ENCODE assay signal across 27 cellular contexts in the genomic region with DNA sequence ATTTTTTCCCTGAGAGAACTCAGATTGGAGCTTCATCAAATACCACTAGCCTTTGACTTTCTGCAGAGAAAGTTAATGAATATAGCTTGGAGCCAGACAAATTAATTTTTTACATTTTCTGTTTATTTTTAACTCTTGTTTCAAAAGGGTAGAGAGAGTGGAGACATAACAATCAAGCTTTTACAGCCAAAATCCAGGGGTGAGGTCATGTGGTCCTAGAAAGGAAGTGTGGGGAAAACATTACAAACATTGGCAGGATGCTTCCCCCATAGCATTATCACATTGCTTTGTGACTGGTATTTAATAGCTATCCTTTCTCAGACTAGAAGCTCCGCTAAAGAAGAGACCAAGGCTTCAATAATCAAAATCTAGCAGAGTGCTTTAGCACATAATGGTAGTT. TPM values are rescaled to one million over a fixed set of nuclear protein-coding genes. Genes with fewer than 3 reads are reported as not detected.
A peak's percentile ranks its signal among the peaks of the same experiment; 100 is the strongest.
DNase-seq lines count a peak whose midpoint lies in the region; ATAC-seq, FAIRE-seq and TF ChIP-seq lines count a peak whose summit lies in the region.
"Had no signal": no experiment of that assay in that cellular context is flagged by ENCODE, and none has a peak within 500 bp of the region (broad histone marks: within the 10 kb centered on the region; RNA-seq: fewer than 3 reads in every experiment).

No MANE protein-coding gene starts in this region.

- no peaks in the 10 kb centered on the region for H3K9me3 ChIP-seq in PC-3 (ENCODE audit: low read length)
- H3K9me3 ChIP-seq: lower lobe of right lung, right lobe of liver, SJCRH30 had no signal

- H3K9me3 Mint-ChIP-seq in GM23338 (peaks cover 19% of the 10 kb centered on the region), chondrocyte (ENCODE audit: low read depth) (peaks cover 4% of the 10 kb centered on the region)
- H3K9me3 Mint-ChIP-seq: central memory CD8-positive, alpha-beta T cell; stimulated activated effector memory CD8-positive, alpha-beta T cell treated with anti-CD3 and anti-CD28 coated beads, Interleukin-12 subunit alpha, Interleukin-12 subunit beta, amount 100 ng/mL, for 72 hours had no signal

- H3K27me3 ChIP-seq in GM23338 (ENCODE audit: insufficient read depth) (no peaks in the 10 kb centered on the region), PC-3 (ENCODE audit: low read length) (no peaks in the 10 kb centered on the region)
- H3K27me3 ChIP-seq: right lobe of liver, SJCRH30, upper lobe of left lung had no signal

- DNase-seq in Daoy (ENCODE audit: low read depth) (peak; percentile 22), GM23338 (ENCODE audit: low spot score) (no peak), chondrocyte (ENCODE audit: low spot score) (no peak), lung microvascular endothelial cell (ENCODE audit: low read depth in 2 of 2) (peak; percentile 43 to 55), H54 (ENCODE audit: insufficient read length, low spot score) (no peak), NOMO-1 (lab: John Stamatoyannopoulos, UW; ENCODE audit: unreplicated experiment in 2 of 2) (no peak), PC-3 (no peak)
- DNase-seq: activated B cell treated with CpG ODN at 0.5 μM for 24 hours; activated CD4-positive, alpha-beta T cell treated with anti-CD3 and anti-CD28 coated beads, Interleukin-2, amount 50 U/mL, for 1 hour; activated T-cell treated with anti-CD3 and anti-CD28 coated beads, Interleukin-2, amount 50 U/mL, for 4 hours; COR-L47; dorsolateral prefrontal cortex; H7; lower lobe of right lung; NCI-H1694; NCI-H69; posterior cingulate gyrus; right lobe of liver; SJCRH30; stimulated activated CD4-positive, alpha-beta T cell treated with anti-CD3 and anti-CD28 coated beads, Interleukin-4, amount 100 ng/mL, for 24 hours; substantia nigra; upper lobe of left lung had no signal

- H3K79me2 ChIP-seq in GM23338 (replicated peaks; ENCODE audit: insufficient read depth) (no peaks in the 10 kb centered on the region), PC-3 (ENCODE audit: low read length) (no peaks in the 10 kb centered on the region)

- H3K27ac ChIP-seq in GM23338 (ENCODE audit: low read depth) (no peak overlapping the region), PC-3 (ENCODE audit: low read length) (no peak overlapping the region)
- H3K27ac ChIP-seq: dorsolateral prefrontal cortex, HL-60, lower lobe of right lung, right lobe of liver, SJCRH30, upper lobe of left lung had no signal

- H3K9ac ChIP-seq in PC-3 (ENCODE audit: low read length): no peak overlapping the region

- ATAC-seq in GM23338 (no peak), HG03571 (IDR thresholded peaks at IDR 0.05; ENCODE audit: unreplicated experiment) (no peak), PC-3 (no peak)
- ATAC-seq: activated T-cell treated with anti-CD3 and anti-CD28 coated beads, Interleukin-2, amount 50 U/mL, for 4 hours; HepG2; lower lobe of right lung; right lobe of liver; stimulated activated effector memory CD8-positive, alpha-beta T cell treated with anti-CD3 and anti-CD28 coated beads, Interleukin-12 subunit alpha, Interleukin-12 subunit beta, amount 100 ng/mL, for 72 hours had no signal

- BruUV-seq in PC-3 (replicated peaks; lab: Mats Ljungman, UMichigan): no TSS peak

- H3K4me1 Mint-ChIP-seq in GM23338 (peaks cover 2% of the 10 kb centered on the region; the same call in 1 of the 3 replicates), chondrocyte (ENCODE audit: low read depth) (peaks cover 56% of the 10 kb centered on the region)
- H3K4me1 Mint-ChIP-seq: activated B cell treated with CpG ODN at 0.5 μM for 24 hours; central memory CD8-positive, alpha-beta T cell; stimulated activated effector memory CD8-positive, alpha-beta T cell treated with anti-CD3 and anti-CD28 coated beads, Interleukin-12 subunit alpha, Interleukin-12 subunit beta, amount 100 ng/mL, for 72 hours had no signal

- CTCF ChIA-PET in PC-3 (lab: Charles Lee): interaction anchor here (0.9 kb wide), 1 partner anchor 48 kb away, joined by 5 read pairs; no protein-coding TSS in a partner anchor

- no peaks in the 10 kb centered on the region for H3K36me3 ChIP-seq in GM23338 (ENCODE audit: insufficient read depth)
- H3K36me3 ChIP-seq in PC-3 (ENCODE audit: low read depth, low read length): no peaks in the 10 kb centered on the region
- H3K36me3 ChIP-seq: lower lobe of right lung, right lobe of liver, SJCRH30, upper lobe of left lung had no signal

- H3K36me3 Mint-ChIP-seq in GM23338 (ENCODE audit: low read depth) (peaks cover 12% of the 10 kb centered on the region), chondrocyte (ENCODE audit: low read depth) (peaks cover 1% of the 10 kb centered on the region)
- H3K36me3 Mint-ChIP-seq: stimulated activated effector memory CD8-positive, alpha-beta T cell treated with anti-CD3 and anti-CD28 coated beads, Interleukin-12 subunit alpha, Interleukin-12 subunit beta, amount 100 ng/mL, for 72 hours had no signal

- H3K4me3 ChIP-seq in GM23338 (no peak overlapping the region), PC-3 (ENCODE audit: low read length) (no peak overlapping the region)
- H3K4me3 ChIP-seq: dorsolateral prefrontal cortex, lower lobe of right lung, right lobe of liver, SJCRH30, upper lobe of left lung had no signal

- no peak for FAIRE-seq in H54 (lab: Jason Lieb, UNC)
- FAIRE-seq: HepG2 had no signal

- POLR2A ChIA-PET in PC-3 (lab: Charles Lee; ENCODE audit: unreplicated experiment): interaction anchor here (0.5 kb wide), 1 partner anchor 77 kb away, joined by 3 read pairs; no protein-coding TSS in a partner anchor

- no peaks in the 10 kb centered on the region for H3K9me2 ChIP-seq in GM23338 (ENCODE audit: insufficient read depth)
- no peaks in the 10 kb centered on the region for H3K9me2 ChIP-seq in PC-3 (replicated peaks; ENCODE audit: low read length)

- H3K4me3 Mint-ChIP-seq in GM23338 (no peak overlapping the region), chondrocyte (ENCODE audit: unreplicated experiment) (no peak overlapping the region)
- H3K4me3 Mint-ChIP-seq: activated B cell treated with CpG ODN at 0.5 μM for 24 hours; activated T-cell treated with anti-CD3 and anti-CD28 coated beads, Interleukin-2, amount 50 U/mL, for 4 hours; central memory CD8-positive, alpha-beta T cell; stimulated activated effector memory CD8-positive, alpha-beta T cell treated with anti-CD3 and anti-CD28 coated beads, Interleukin-12 subunit alpha, Interleukin-12 subunit beta, amount 100 ng/mL, for 72 hours had no signal

- H3K4me2 ChIP-seq in GM23338 (no peak overlapping the region), PC-3 (ENCODE audit: low read length) (no peak overlapping the region)

- H3K4me1 ChIP-seq in GM23338 (ENCODE audit: insufficient read depth) (peaks cover 3% of the 10 kb centered on the region; the same call in 1 of the 2 replicates), PC-3 (ENCODE audit: insufficient read depth, low read length) (peaks cover 53% of the 10 kb centered on the region)

- TF ChIP-seq CTCF in GM23338 (conservative IDR thresholded peaks at IDR 0.05; ENCODE audit: low read depth in 2 of 2): no peak
- no peak for TF ChIP-seq CTCF in chondrocyte (IDR thresholded peaks at IDR 0.05)
- TF ChIP-seq CTCF in PC-3 (conservative IDR thresholded peaks at IDR 0.05; ENCODE audit: low read depth, low read length): no peak

- peak overlapping the region; percentile 24; the same call in 1 of the 2 replicates for H2AFZ ChIP-seq in GM23338
- H2AFZ ChIP-seq in PC-3 (ENCODE audit: low read length): no peak overlapping the region

- H3K27ac Mint-ChIP-seq in GM23338 (no peak overlapping the region), chondrocyte (ENCODE audit: unreplicated experiment) (peak overlapping the region; percentile 46)
- H3K27ac Mint-ChIP-seq: activated B cell treated with CpG ODN at 0.5 μM for 24 hours; stimulated activated effector memory CD8-positive, alpha-beta T cell treated with anti-CD3 and anti-CD28 coated beads, Interleukin-12 subunit alpha, Interleukin-12 subunit beta, amount 100 ng/mL, for 72 hours had no signal

- intact Hi-C loops in PC-3 (cut with micrococcal nuclease): no loop called here

- no peak for TF ChIP-seq POLR2A in H54 (IDR thresholded peaks at IDR 0.05; ENCODE audit: low read depth, low read length)

- H3F3A ChIP-seq in GM23338 (replicated peaks; ENCODE audit: low read depth) (no peaks in the 10 kb centered on the region), PC-3 (ENCODE audit: low read length, unreplicated experiment) (no peaks in the 10 kb centered on the region)

- no peaks in the 10 kb centered on the region for H3K27me3 Mint-ChIP-seq in GM23338 (ENCODE audit: insufficient read depth, low read depth, poor library complexity)
- H3K27me3 Mint-ChIP-seq in chondrocyte (ENCODE audit: low read depth): no peaks in the 10 kb centered on the region
- H3K27me3 Mint-ChIP-seq: central memory CD8-positive, alpha-beta T cell had no signal

- H4K20me1 ChIP-seq in GM23338 (replicated peaks; ENCODE audit: insufficient read depth) (no peaks in the 10 kb centered on the region), PC-3 (ENCODE audit: low read length) (no peaks in the 10 kb centered on the region)

TF ChIP-seq in GM23338, 12 proteins besides CTCF, POLR2A, EP300 and RAD21:
- TF ChIP-seq EZH2phosphoT487 (IDR thresholded peaks at IDR 0.05; ENCODE audit: unreplicated experiment) (no peak), ZNF114 (CRISPR knock-in tag; IDR thresholded peaks at IDR 0.05) (no peak)

RNA-seq across cellular contexts. Expression of a gene that starts 46.4 kb away (rescaled TPM):
- 73.2 and 79.5 TPM in 2 replicates for total RNA-seq in Daoy (2014; rRNA removed; shearing (Covaris generic))
- 33.7 and 35.3 TPM in 2 replicates for total RNA-seq in GM23338 (2014; rRNA removed; shearing (Covaris generic))
- polyA plus RNA-seq in GM23338 (2016; fragmentation: Nextera tagmentation; extraction: Ambion mirVana): 17.5 and 19.5 TPM in 2 replicates
- total RNA-seq in chondrocyte (70.3 to 138 TPM (median 133 TPM) in 3 replicates), lung microvascular endothelial cell (32.5 and 50.6 TPM in 2 replicates), PC-3 (2014; rRNA removed) (90.1 and 104 TPM in 2 replicates)

Comparison
In these comparisons a context has a peak if more than half of its experiments do, and no peak if none do; other contexts are left out.
1. DNase-seq: peak in Daoy (single experiment) and lung microvascular endothelial cell (2 of 2); none in GM23338 (single experiment), chondrocyte (single experiment), H54 (single experiment), NOMO-1 (0 of 2) and PC-3 (single experiment).